21 cellular contexts compared by ENCODE assay signal in genomic region chr4:71446479-71447081, GRCh38.
"Had no signal": no experiment of that assay in that cellular context is flagged by ENCODE, and none has a peak within 500 bp of the region (broad histone marks: within the 10 kb centered on the region; RNA-seq: fewer than 3 reads in every experiment).

No MANE protein-coding gene starts in this region.

- H2AFZ ChIP-seq: PC-9 had no signal

- H3K4me1 Mint-ChIP-seq: activated B cell treated with CpG ODN at 0.5 μM for 24 hours; activated CD4-positive, alpha-beta T cell treated with anti-CD3 and anti-CD28 coated beads, Interleukin-2, amount 10 ng/mL, durations not matched to agents 24 days and 14 days; activated CD8-positive, alpha-beta memory T cell treated with anti-CD3 and anti-CD28 coated beads, Interleukin-2, amount 10 ng/mL, durations not matched to agents 7 days and 5 days had no signal

- H3K4me3 Mint-ChIP-seq: activated B cell treated with CpG ODN at 0.5 μM for 24 hours; activated CD4-positive, alpha-beta T cell treated with anti-CD3 and anti-CD28 coated beads, Interleukin-2, amount 10 ng/mL, durations not matched to agents 24 days and 14 days; activated CD8-positive, alpha-beta memory T cell treated with anti-CD3 and anti-CD28 coated beads, Interleukin-2, amount 10 ng/mL, durations not matched to agents 7 days and 5 days; activated naive CD8-positive, alpha-beta T cell; activated T-cell treated with anti-CD3 and anti-CD28 coated beads, Interleukin-2, amount 50 U/mL, for 4 hours; brain had no signal

- H3K4me2 ChIP-seq: PC-9 had no signal

- H3K36me3 Mint-ChIP-seq: activated CD8-positive, alpha-beta memory T cell treated with anti-CD3 and anti-CD28 coated beads, Interleukin-2, amount 10 ng/mL, durations not matched to agents 7 days and 5 days; activated naive CD8-positive, alpha-beta T cell had no signal

- H3K4me3 ChIP-seq: PC-9 had no signal

- ATAC-seq: activated CD8-positive, alpha-beta memory T cell treated with anti-CD3 and anti-CD28 coated beads, Interleukin-2, amount 10 ng/mL, durations not matched to agents 7 days and 5 days; activated T-cell treated with anti-CD3 and anti-CD28 coated beads, Interleukin-2, amount 50 U/mL, for 4 hours had no signal

- H3K27ac ChIP-seq: PC-9 had no signal

- H3K27me3 Mint-ChIP-seq: activated B cell treated with CpG ODN at 0.5 μM for 24 hours; activated CD4-positive, alpha-beta T cell treated with anti-CD3 and anti-CD28 coated beads, Interleukin-2, amount 10 ng/mL, durations not matched to agents 24 days and 14 days; activated CD8-positive, alpha-beta memory T cell treated with anti-CD3 and anti-CD28 coated beads, Interleukin-2, amount 10 ng/mL, durations not matched to agents 7 days and 5 days; brain had no signal

- DNase-seq: activated B cell treated with CpG ODN at 0.5 μM for 24 hours; activated CD4-positive, alpha-beta T cell treated with anti-CD3 and anti-CD28 coated beads for 1 hour; activated CD4-positive, alpha-beta T cell treated with anti-CD3 and anti-CD28 coated beads, Interleukin-2, amount 10 ng/mL, durations not matched to agents 24 days and 14 days; activated CD4-positive, alpha-beta T cell treated with anti-CD3 and anti-CD28 coated beads, Interleukin-2, amount 50 U/mL, for 48 hours; activated CD8-positive, alpha-beta memory T cell treated with anti-CD3 and anti-CD28 coated beads, Interleukin-2, amount 10 ng/mL, durations not matched to agents 7 days and 5 days; activated effector memory CD4-positive, alpha-beta T cell treated with anti-CD3 and anti-CD28 coated beads, Interleukin-2, amount 50 U/mL, for 16 hours; activated naive CD4-positive, alpha-beta T cell treated with Interleukin-2 at 50 U/mL for 16 hours; activated T-cell treated with anti-CD3 and anti-CD28 coated beads, Interleukin-2, amount 50 U/mL, for 4 hours; amygdala; MM.1S; NCI-H1105; NCI-H1436; NCI-H1694 treated with DMSO at 0.1 percent for 48 hours; NCI-H2029 treated with DMSO at 0.1 percent for 48 hours; NCI-H345; PC-9; SIG-M5; T-helper 2 cell; T1000 had no signal

- H3K27ac Mint-ChIP-seq: activated B cell treated with CpG ODN at 0.5 μM for 24 hours; activated CD4-positive, alpha-beta T cell treated with anti-CD3 and anti-CD28 coated beads, Interleukin-2, amount 10 ng/mL, durations not matched to agents 24 days and 14 days; activated CD8-positive, alpha-beta memory T cell treated with anti-CD3 and anti-CD28 coated beads, Interleukin-2, amount 10 ng/mL, durations not matched to agents 7 days and 5 days; activated naive CD8-positive, alpha-beta T cell had no signal

- H3K9me3 Mint-ChIP-seq: activated B cell treated with CpG ODN at 0.5 μM for 24 hours; activated CD4-positive, alpha-beta T cell treated with anti-CD3 and anti-CD28 coated beads, Interleukin-2, amount 10 ng/mL, durations not matched to agents 24 days and 14 days; activated T-cell treated with anti-CD3 and anti-CD28 coated beads, Interleukin-2, amount 50 U/mL, for 4 hours; brain had no signal
